ENCODE assay signal across 1 cellular context in the genomic region with DNA sequence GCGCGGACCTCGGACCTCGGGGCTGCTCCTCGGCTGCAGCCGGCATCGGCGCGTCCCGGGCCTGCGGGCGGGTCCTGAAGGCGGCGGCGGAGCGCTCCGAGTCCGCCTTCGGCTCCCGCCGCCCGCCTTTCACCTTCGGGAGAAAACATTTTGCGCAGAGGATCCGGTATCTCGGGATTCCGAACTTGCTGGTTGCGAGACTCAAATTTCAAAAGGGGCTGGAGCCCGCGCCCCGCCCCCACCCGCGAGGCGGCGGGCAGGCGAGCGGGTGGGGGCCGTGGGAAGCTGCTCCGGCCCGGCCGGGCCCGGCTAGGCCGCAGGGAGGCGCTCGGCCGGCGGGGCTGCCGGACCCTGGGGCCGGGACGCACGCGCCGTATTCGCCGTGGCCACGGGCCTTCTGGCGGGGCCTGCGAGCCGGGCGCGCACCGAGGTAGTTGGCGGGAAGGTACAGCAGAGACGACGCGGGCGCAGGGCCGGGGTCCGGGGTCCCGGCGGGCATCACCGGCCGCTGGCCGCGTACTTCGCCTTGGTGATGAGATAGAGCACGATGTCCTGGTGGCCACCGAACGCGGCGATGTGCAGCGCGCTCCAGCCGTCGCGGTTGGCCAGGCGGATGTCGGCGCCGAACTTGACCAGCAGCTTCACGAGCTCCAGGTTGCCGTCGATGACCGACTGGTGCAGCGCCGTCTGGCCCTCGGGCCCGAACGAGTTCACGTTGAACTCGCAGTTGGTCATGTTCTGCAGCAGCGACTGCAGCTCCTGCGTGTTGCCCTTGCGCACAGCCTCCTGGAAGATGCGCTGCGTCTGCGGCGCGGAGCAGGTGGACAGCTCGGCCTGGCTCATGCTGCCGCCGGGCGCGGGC.
TF ChIP-seq lines count a peak whose summit lies in the region.

No MANE protein-coding gene starts in this region.

TF ChIP-seq in K562, 482 proteins besides CTCF, POLR2A, EP300 and RAD21 (continued from another document):
- TF ChIP-seq RBM14 (IDR thresholded peaks at IDR 0.05; ENCODE audit: borderline replicate concordance, insufficient read depth, low read depth, low read length) (0 out of 2 replicates have a peak, but pooled peaks have one; percentile 22), FOXP1 (CRISPR knock-in tag; IDR thresholded peaks at IDR 0.05) (peak; percentile 94), ZNF778 (CRISPR knock-in tag; IDR thresholded peaks at IDR 0.05) (no peak), MCM2 (IDR thresholded peaks at IDR 0.05; ENCODE audit: low read depth) (no peak), TARDBP (IDR thresholded peaks at IDR 0.05) (peak; percentile 45; the same call in 1 of the 2 replicates), PHF20 (IDR thresholded peaks at IDR 0.05; ENCODE audit: partially characterized antibody) (peak; percentile 38), MNT (conservative IDR thresholded peaks at IDR 0.05) (no peak), SMAD4 (CRISPR knock-in tag; conservative IDR thresholded peaks at IDR 0.05) (peak; percentile 94), HDAC8 (tag; IDR thresholded peaks at IDR 0.05) (no peak), SAFB (IDR thresholded peaks at IDR 0.05; ENCODE audit: borderline replicate concordance, low read depth, low read length) (peak; percentile 60), REST (CRISPR knock-in tag; IDR thresholded peaks at IDR 0.05; ENCODE audit: low read depth) (peak; percentile 55; the same call in 1 of the 2 replicates), HDAC1 (IDR thresholded peaks at IDR 0.05) (peak in 1 of 2 experiments; percentile 67; a peak in 2 of 4 replicates), CTBP1 (IDR thresholded peaks at IDR 0.05; ENCODE audit: borderline replicate concordance) (peak; percentile 93), HMG20A (CRISPR knock-in tag; conservative IDR thresholded peaks at IDR 0.05) (no peak), ZNF740 (CRISPR knock-in tag; IDR thresholded peaks at IDR 0.05) (0 out of 2 replicates have a peak, but pooled peaks have one; percentile 12), ZNF740 (tag; IDR thresholded peaks at IDR 0.05) (no peak), DMBX1 (CRISPR knock-in tag; IDR thresholded peaks at IDR 0.05; ENCODE audit: borderline replicate concordance) (0 out of 2 replicates have a peak, but pooled peaks have one; percentile 45), MXI1 (IDR thresholded peaks at IDR 0.05; ENCODE audit: low read depth, low read length) (no peak), THAP7 (CRISPR knock-in tag; IDR thresholded peaks at IDR 0.05) (no peak), RBM22 (IDR thresholded peaks at IDR 0.05; ENCODE audit: low read depth, low read length, poor library complexity, severe bottlenecking) (peak; percentile 21), HMGN3 (IDR thresholded peaks at IDR 0.05; ENCODE audit: borderline replicate concordance, extremely low read depth, insufficient read length, low read depth, low read length) (peak; percentile 88), BCL6 (CRISPR knock-in tag; IDR thresholded peaks at IDR 0.05) (no peak), NCOA6 (IDR thresholded peaks at IDR 0.05) (no peak; the same call in none of the 2 replicates), NFIC (IDR thresholded peaks at IDR 0.05) (peak; percentile 67)
- TF ChIP-seq, protein P1, sequence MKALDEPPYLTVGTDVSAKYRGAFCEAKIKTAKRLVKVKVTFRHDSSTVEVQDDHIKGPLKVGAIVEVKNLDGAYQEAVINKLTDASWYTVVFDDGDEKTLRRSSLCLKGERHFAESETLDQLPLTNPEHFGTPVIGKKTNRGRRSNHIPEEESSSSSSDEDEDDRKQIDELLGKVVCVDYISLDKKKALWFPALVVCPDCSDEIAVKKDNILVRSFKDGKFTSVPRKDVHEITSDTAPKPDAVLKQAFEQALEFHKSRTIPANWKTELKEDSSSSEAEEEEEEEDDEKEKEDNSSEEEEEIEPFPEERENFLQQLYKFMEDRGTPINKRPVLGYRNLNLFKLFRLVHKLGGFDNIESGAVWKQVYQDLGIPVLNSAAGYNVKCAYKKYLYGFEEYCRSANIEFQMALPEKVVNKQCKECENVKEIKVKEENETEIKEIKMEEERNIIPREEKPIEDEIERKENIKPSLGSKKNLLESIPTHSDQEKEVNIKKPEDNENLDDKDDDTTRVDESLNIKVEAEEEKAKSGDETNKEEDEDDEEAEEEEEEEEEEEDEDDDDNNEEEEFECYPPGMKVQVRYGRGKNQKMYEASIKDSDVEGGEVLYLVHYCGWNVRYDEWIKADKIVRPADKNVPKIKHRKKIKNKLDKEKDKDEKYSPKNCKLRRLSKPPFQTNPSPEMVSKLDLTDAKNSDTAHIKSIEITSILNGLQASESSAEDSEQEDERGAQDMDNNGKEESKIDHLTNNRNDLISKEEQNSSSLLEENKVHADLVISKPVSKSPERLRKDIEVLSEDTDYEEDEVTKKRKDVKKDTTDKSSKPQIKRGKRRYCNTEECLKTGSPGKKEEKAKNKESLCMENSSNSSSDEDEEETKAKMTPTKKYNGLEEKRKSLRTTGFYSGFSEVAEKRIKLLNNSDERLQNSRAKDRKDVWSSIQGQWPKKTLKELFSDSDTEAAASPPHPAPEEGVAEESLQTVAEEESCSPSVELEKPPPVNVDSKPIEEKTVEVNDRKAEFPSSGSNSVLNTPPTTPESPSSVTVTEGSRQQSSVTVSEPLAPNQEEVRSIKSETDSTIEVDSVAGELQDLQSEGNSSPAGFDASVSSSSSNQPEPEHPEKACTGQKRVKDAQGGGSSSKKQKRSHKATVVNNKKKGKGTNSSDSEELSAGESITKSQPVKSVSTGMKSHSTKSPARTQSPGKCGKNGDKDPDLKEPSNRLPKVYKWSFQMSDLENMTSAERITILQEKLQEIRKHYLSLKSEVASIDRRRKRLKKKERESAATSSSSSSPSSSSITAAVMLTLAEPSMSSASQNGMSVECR (CRISPR knock-in tag; IDR thresholded peaks at IDR 0.05) = peak; percentile 71; the same call in 1 of the 2 replicates
TF ChIP-seq in K562: peak in this region for 108.
